Comparison of ENCODE assay signal across 8 cellular contexts in the genomic region with DNA sequence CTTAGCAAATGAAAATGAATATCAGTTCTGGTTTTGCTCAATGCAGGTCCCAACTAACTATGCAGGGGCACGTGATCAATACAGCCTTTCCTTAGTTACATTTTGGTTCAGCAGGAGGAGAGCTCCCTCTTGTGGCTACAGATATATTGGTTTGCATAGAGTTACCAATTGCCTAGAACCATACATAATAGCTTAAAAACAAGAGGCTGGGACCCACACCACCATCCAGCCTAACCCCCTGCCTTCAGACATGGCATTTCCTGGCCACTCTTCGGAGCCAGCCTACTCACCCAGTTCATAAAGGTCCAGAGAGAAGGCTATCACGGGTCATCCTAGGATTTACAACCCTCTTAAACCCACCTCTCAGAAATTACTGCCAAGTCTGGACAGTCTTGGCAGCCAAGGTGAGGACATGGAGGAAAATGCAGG. TPM values are rescaled to one million over a fixed set of nuclear protein-coding genes. Genes with fewer than 3 reads are reported as not detected.
A peak's percentile ranks its signal among the peaks of the same experiment; 100 is the strongest.
DNase-seq lines count a peak whose midpoint lies in the region; ATAC-seq and TF ChIP-seq lines count a peak whose summit lies in the region.

No MANE protein-coding gene starts in this region.

- no peak overlapping the region for H3K27ac Mint-ChIP-seq in nephron

- DNase-seq in GM10266 (ENCODE audit: extremely low spot score) (peak; percentile 69), NOMO-1 (lab: John Stamatoyannopoulos, UW; ENCODE audit: unreplicated experiment in 2 of 2) (peak; percentile 3 to 77), fibroblast of lung (ENCODE audit: low read depth in 2 of 2) (peak; percentile 72 to 89), cortex of kidney (lab: John Stamatoyannopoulos, UW) (no peak)
- peak; percentile 18 for DNase-seq in activated CD8-positive, alpha-beta memory T cell treated with anti-CD3 and anti-CD28 coated beads, Interleukin-2, amount 50 U/mL, for 4 hours

- H3K9me3 ChIP-seq in HUES48 (ENCODE audit: control insufficient read depth, insufficient read depth, low read length) (no peaks in the 10 kb centered on the region), fibroblast of lung (ENCODE audit: control insufficient read depth, insufficient read depth, low read depth, low read length) (no peaks in the 10 kb centered on the region)

- no peaks in the 10 kb centered on the region for H4K20me1 ChIP-seq in fibroblast of lung (ENCODE audit: control insufficient read depth, extremely low read depth, insufficient read depth, low read length)

- TF ChIP-seq CTCF in GM10266 (IDR thresholded peaks at IDR 0.05; ENCODE audit: control insufficient read depth, insufficient read depth, low read depth, missing control alignments) (peak; percentile 79), fibroblast of lung (conservative IDR thresholded peaks at IDR 0.05 in 1 of 2, IDR thresholded peaks at IDR 0.05 in 1 of 2; ENCODE audit: low read depth in 1 of 2, low read length in 2 of 2) (peak; percentile 79 to 81), nephron (IDR thresholded peaks at IDR 0.05; ENCODE audit: unreplicated experiment in 3 of 3) (peak; percentile 78 to 80 (median 79))

- H3K79me2 ChIP-seq in fibroblast of lung (ENCODE audit: control insufficient read depth, insufficient read depth, low read length): peaks cover under 1% of the 10 kb centered on the region

- peak; percentile 96 for ATAC-seq in GM21737 (IDR thresholded peaks at IDR 0.05; ENCODE audit: unreplicated experiment)

- H3K27me3 Mint-ChIP-seq in nephron (ENCODE audit: low read depth): no peaks in the 10 kb centered on the region

- H3K4me3 ChIP-seq in HUES48 (ENCODE audit: low read depth, low read length): no peak overlapping the region
- no peak overlapping the region for H3K4me3 ChIP-seq in fibroblast of lung (replicated peaks in 1 of 4; ENCODE audit: control extremely low read depth in 1 of 4, insufficient read depth in 1 of 4, low read depth in 3 of 4, low read length in 4 of 4)

- H3K4me1 Mint-ChIP-seq in nephron: no peaks in the 10 kb centered on the region

- H3K36me3 ChIP-seq in HUES48 (ENCODE audit: control insufficient read depth, insufficient read depth, low read length): peaks cover 82% of the 10 kb centered on the region
- peaks cover 13% of the 10 kb centered on the region for H3K36me3 ChIP-seq in fibroblast of lung (ENCODE audit: control insufficient read depth, insufficient read depth, low read length)

- H3K27ac ChIP-seq in HUES48 (ENCODE audit: low read depth, low read length) (peak overlapping the region; percentile 22), fibroblast of lung (ENCODE audit: insufficient read depth, low read length) (no peak overlapping the region)

- H3K9ac ChIP-seq in HUES48 (ENCODE audit: low read depth, low read length) (no peak overlapping the region), fibroblast of lung (ENCODE audit: insufficient read depth, low read length) (no peak overlapping the region)

- H2AFZ ChIP-seq in fibroblast of lung (ENCODE audit: low read length): no peak overlapping the region

- no peak overlapping the region for H3K4me3 Mint-ChIP-seq in nephron

- H3K36me3 Mint-ChIP-seq in nephron (ENCODE audit: low read depth): peaks cover 48% of the 10 kb centered on the region

- H3K4me1 ChIP-seq in HUES48 (ENCODE audit: control insufficient read depth, insufficient read depth, low read length): no peaks in the 10 kb centered on the region
- H3K4me1 ChIP-seq in fibroblast of lung (ENCODE audit: control insufficient read depth, extremely low read depth, insufficient read depth, low read length): no peaks in the 10 kb centered on the region

- H3K4me2 ChIP-seq in fibroblast of lung (ENCODE audit: extremely low read depth, insufficient read depth, low read length): no peak overlapping the region

- no peaks in the 10 kb centered on the region for H3K9me3 Mint-ChIP-seq in nephron

- no peaks in the 10 kb centered on the region for H3K27me3 ChIP-seq in HUES48 (ENCODE audit: control insufficient read depth, insufficient read depth, low read length)
- H3K27me3 ChIP-seq in fibroblast of lung (ENCODE audit: control insufficient read depth, insufficient read depth, low read length): no peaks in the 10 kb centered on the region

RNA-seq across cellular contexts. Expression of gene CCDC93, which starts 10.5 kb away (rescaled TPM):
- total RNA-seq in fibroblast of lung: 24.4 and 32.0 TPM in 2 replicates
- 13.2 and 15.1 TPM in 2 replicates for polyA plus RNA-seq in fibroblast of lung
- polyA plus RNA-seq in fibroblast of lung (2012): 8.2 and 11.3 TPM in 2 replicates
- 5.5 and 5.7 TPM in 2 replicates for polyA minus RNA-seq in fibroblast of lung (ENCODE audit: low replicate concordance)
